ENCODE assay signal across 8 cellular contexts in genomic region chr4:24582235-24582863, GRCh38. TPM values are rescaled to one million over a fixed set of nuclear protein-coding genes. Genes with fewer than 3 reads are reported as not detected.
DNase-seq lines count a peak whose midpoint lies in the region; ATAC-seq, FAIRE-seq and TF ChIP-seq lines count a peak whose summit lies in the region.

No MANE protein-coding gene starts in this region.

- TF ChIP-seq CTCF in HepG2 (CRISPR knock-in tag; IDR thresholded peaks at IDR 0.05) (no peak), right lobe of liver (IDR thresholded peaks at IDR 0.05) (no peak), body of pancreas (IDR thresholded peaks at IDR 0.05) (no peak), lower lobe of right lung (IDR thresholded peaks at IDR 0.05) (no peak)

- H3K27ac ChIP-seq in HepG2 (ENCODE audit: extremely low read length, insufficient read depth, low read length) (peak overlapping the region; percentile 96), right lobe of liver (no peak overlapping the region), body of pancreas (peak overlapping the region; percentile 4 to 99 (median 98)), lower lobe of right lung (no peak overlapping the region)

- ATAC-seq in HepG2, result no peak
- no peak for ATAC-seq in right lobe of liver
- no peak for ATAC-seq in body of pancreas
- ATAC-seq in lower lobe of right lung, result no peak

- in situ Hi-C loops in HepG2 (cut with HindIII; ENCODE audit: extremely low pct_ligation_motif_present, low pct_unique_long_range_greater_than_20kb), result loop anchor here (25.0 kb wide), 1 partner anchor 695 kb away; the partner anchor contains the start of gene PPARGC1A

- peaks cover 62% of the 10 kb centered on the region for H4K20me1 ChIP-seq in HepG2 (ENCODE audit: insufficient read depth, low read length)

- WGBS in HepG2 (ENCODE audit: low lambda C conversion rate), result 21% methylated on average over 6 of the region's 6 CpGs
- 19% methylated on average over 6 of the region's 6 CpGs for WGBS in right lobe of liver (ENCODE audit: insufficient coverage, low coverage, low lambda C conversion rate, missing lambda C conversion rate)
- WGBS in body of pancreas, 2 donors, result 7 to 9% methylated on average over 6 of the region's 6 CpGs

- peaks cover 70% of the 10 kb centered on the region for H3K79me2 ChIP-seq in HepG2 (ENCODE audit: insufficient read depth, low read length)

- H3K27me3 ChIP-seq in HepG2 (ENCODE audit: control insufficient read depth in 1 of 2, insufficient read depth in 2 of 2, low read length in 2 of 2) (no peaks in the 10 kb centered on the region; a peak in 1 of 5 replicates), right lobe of liver (no peaks in the 10 kb centered on the region), body of pancreas (no peaks in the 10 kb centered on the region), lower lobe of right lung (ENCODE audit: low read depth) (no peaks in the 10 kb centered on the region)

- no peak for TF ChIP-seq POLR2A in HepG2 (IDR thresholded peaks at IDR 0.05; ENCODE audit: insufficient read depth in 1 of 2, low read depth in 2 of 2, low read length in 2 of 2)
- no peak for TF ChIP-seq POLR2A in right lobe of liver (IDR thresholded peaks at IDR 0.05)
- no peak for TF ChIP-seq POLR2A in body of pancreas (IDR thresholded peaks at IDR 0.05)

- CTCF ChIA-PET in HepG2 (lab: Yijun Ruan, JAX; ENCODE audit: low intra/inter-chr PET ratio, low total read pairs), result no interaction called here

- H3K36me3 ChIP-seq in HepG2 (replicated peaks in 1 of 2; ENCODE audit: control insufficient read depth in 1 of 2, insufficient read depth in 2 of 2, low read length in 2 of 2), result peaks cover 7 to 30% of the 10 kb centered on the region in 2 experiments
- no peaks in the 10 kb centered on the region for H3K36me3 ChIP-seq in right lobe of liver
- no peaks in the 10 kb centered on the region for H3K36me3 ChIP-seq in body of pancreas (replicated peaks in 1 of 2; ENCODE audit: insufficient read depth in 1 of 2, low read depth in 2 of 2)
- H3K36me3 ChIP-seq in lower lobe of right lung, result peaks cover 11% of the 10 kb centered on the region

- FAIRE-seq in HepG2 (lab: Jason Lieb, UNC), result no peak
- FAIRE-seq in urothelium cell line (lab: Jason Lieb, UNC), result no peak

- BruUV-seq in HepG2 (replicated peaks; lab: Mats Ljungman, UMichigan), result no TSS peak

- H3K4me3 ChIP-seq in HepG2 (replicated peaks in 1 of 3; ENCODE audit: insufficient read depth in 1 of 3, low read depth in 2 of 3, low read length in 3 of 3) (peak overlapping the region; percentile 96 to 99 (median 98); a peak in 5 of 6 replicates), right lobe of liver (peak overlapping the region in 1 of 3 donors; percentile 99), body of pancreas (no peak overlapping the region), lower lobe of right lung (peak overlapping the region; percentile 99)

- no peak for DNase-seq in HepG2 (ENCODE audit: low spot score)
- DNase-seq in right lobe of liver, result no peak
- DNase-seq in body of pancreas, result no peak
- DNase-seq in lower lobe of right lung, result no peak
- DNase-seq in SW480 (ENCODE audit: low spot score), result no peak
- no peak for DNase-seq in GM19238 (ENCODE audit: insufficient read length, low spot score)
- no peak for DNase-seq in urothelium cell line (ENCODE audit: low spot score)
- no peak for DNase-seq in ecto neural progenitor cell (ENCODE audit: low spot score)

- H3K9me3 ChIP-seq in HepG2 (ENCODE audit: low read length) (no peaks in the 10 kb centered on the region), right lobe of liver (no peaks in the 10 kb centered on the region), body of pancreas (no peaks in the 10 kb centered on the region), lower lobe of right lung (no peaks in the 10 kb centered on the region)

- TF ChIP-seq EP300 in HepG2 (IDR thresholded peaks at IDR 0.05; ENCODE audit: low read depth in 2 of 2, low read length in 2 of 2) (no peak), HepG2 (CRISPR knock-in tag; IDR thresholded peaks at IDR 0.05; ENCODE audit: borderline replicate concordance) (no peak)

- peak overlapping the region; percentile 91 for H3K4me2 ChIP-seq in HepG2 (ENCODE audit: low read depth, low read length)

- H2AFZ ChIP-seq in HepG2 (ENCODE audit: low read length), result no peak overlapping the region

- TF ChIP-seq RAD21 in HepG2 (CRISPR knock-in tag; IDR thresholded peaks at IDR 0.05), result no peak

- POLR2A ChIA-PET in HepG2 (lab: Yijun Ruan, JAX), result no interaction called here

- peak overlapping the region; percentile 100 for H3K9ac ChIP-seq in HepG2 (ENCODE audit: insufficient read depth, low read depth, low read length)

- intact Hi-C loops in HepG2 (cut with micrococcal nuclease; ENCODE audit: unreplicated experiment) (loop anchor here (2.0 to 5.0 kb wide), 2 partner anchors 16 to 40 kb away; no protein-coding TSS in a partner anchor), right lobe of liver (cut with DNase I) (no loop called here), body of pancreas (cut with DNase I) (no loop called here), lower lobe of right lung (cut with DNase I) (no loop called here)

- peaks cover 61% of the 10 kb centered on the region for H3K4me1 ChIP-seq in HepG2 (ENCODE audit: insufficient read depth, low read length)
- peaks cover 0 to 36% (median 10%) of the 10 kb centered on the region in 4 donors for H3K4me1 ChIP-seq in right lobe of liver
- peaks cover 51% of the 10 kb centered on the region for H3K4me1 ChIP-seq in body of pancreas
- peaks cover 58% of the 10 kb centered on the region for H3K4me1 ChIP-seq in lower lobe of right lung

TF ChIP-seq in HepG2, 621 proteins besides CTCF, POLR2A, EP300 and RAD21:
- TF ChIP-seq ZNF235 (CRISPR knock-in tag; IDR thresholded peaks at IDR 0.05; ENCODE audit: borderline replicate concordance) (no peak), ZNF672 (CRISPR knock-in tag; IDR thresholded peaks at IDR 0.05) (no peak), ASH2L (IDR thresholded peaks at IDR 0.05; ENCODE audit: insufficient read length, low read depth, low read length) (peak; percentile 17)

RNA-seq across cellular contexts. Expression of gene DHX15, which starts 2.0 kb away (rescaled TPM):
- total RNA-seq in HepG2 (2016; rRNA removed; fragmentation: Illumina TruSeq; extraction: Trizol) (165 and 198 TPM in 2 replicates), right lobe of liver (10 to 100 TPM; 26.4 to 56.3 (median 42.1) TPM), body of pancreas (100 to 1,000 TPM in 1 of 2 donors, 10 to 100 TPM in 1; 83.7 to 104 TPM), lower lobe of right lung (93.2 TPM)
- 19.0 and 24.6 TPM in 2 replicates for total RNA-seq in HepG2 (2016; cell fraction: cytosol; rRNA removed; fragmentation: Illumina TruSeq; extraction: Trizol; ENCODE audit: low read depth)
- total RNA-seq in HepG2 (2016; cell fraction: insoluble cytoplasmic fraction; rRNA removed; fragmentation: Illumina TruSeq; extraction: Trizol), result 159 and 207 TPM in 2 replicates
- 50.2 and 58.7 TPM in 2 replicates for total RNA-seq in HepG2 (2016; cell fraction: membrane; rRNA removed; fragmentation: Illumina TruSeq; extraction: Trizol)
- total RNA-seq in HepG2 (2016; cell fraction: nucleus; rRNA removed; fragmentation: Illumina TruSeq; extraction: Trizol), result 250 and 254 TPM in 2 replicates
- 77.2 and 92.9 TPM in 2 replicates for polyA plus RNA-seq in HepG2 (2011; rRNA removed)
- polyA plus RNA-seq in HepG2 (2011; cell fraction: cytosol; rRNA removed), result 33.7 and 45.6 TPM in 2 replicates
- polyA plus RNA-seq in HepG2 (2011; cell fraction: nucleus; rRNA removed), result 115 and 138 TPM in 2 replicates
- 79.8 and 86.1 TPM in 2 replicates for polyA plus RNA-seq in HepG2 (2012)
- polyA plus RNA-seq in HepG2 (2016; cell fraction: cytosol; fragmentation: Illumina TruSeq; extraction: Trizol; ENCODE audit: low read depth), result 9.6 and 13.3 TPM in 2 replicates
- 153 and 171 TPM in 2 replicates for polyA plus RNA-seq in HepG2 (2016; cell fraction: insoluble cytoplasmic fraction; fragmentation: Illumina TruSeq; extraction: Trizol; ENCODE audit: low read depth)
- polyA plus RNA-seq in HepG2 (2016; cell fraction: membrane; fragmentation: Illumina TruSeq; extraction: Trizol; ENCODE audit: low read depth), result 31.8 and 34.9 TPM in 2 replicates
- polyA plus RNA-seq in HepG2 (2016; cell fraction: nucleus; fragmentation: Illumina TruSeq; extraction: Trizol; ENCODE audit: insufficient read depth, low read depth), result 187 and 190 TPM in 2 replicates
- 100 and 159 TPM in 2 replicates for polyA minus RNA-seq in HepG2 (2011; rRNA and poly(A)+ RNA removed; ENCODE audit: low replicate concordance)
- polyA minus RNA-seq in HepG2 (2011; cell fraction: cytosol; rRNA and poly(A)+ RNA removed), result 55.3 and 55.4 TPM in 2 replicates
- 424 and 461 TPM in 2 replicates for polyA minus RNA-seq in HepG2 (2011; cell fraction: nucleus; rRNA and poly(A)+ RNA removed)

Comparison
In these comparisons a context has a peak if more than half of its experiments do, and no peak if none do; other contexts are left out.
1. H3K27ac ChIP-seq: peak in HepG2 (single experiment) and body of pancreas (4 of 4); none in right lobe of liver (0 of 3) and lower lobe of right lung (single experiment).
2. H3K4me3 ChIP-seq: peak in HepG2 (3 of 3) and lower lobe of right lung (single experiment); none in body of pancreas (0 of 2).